8 cellular contexts compared by ENCODE assay signal in genomic region chr1:153805042-153805745, GRCh38. TPM values are rescaled to one million over a fixed set of nuclear protein-coding genes. Genes with fewer than 3 reads are reported as not detected.
A peak's percentile ranks its signal among the peaks of the same experiment; 100 is the strongest.
DNase-seq lines count a peak whose midpoint lies in the region; ATAC-seq and TF ChIP-seq lines count a peak whose summit lies in the region.

No MANE protein-coding gene starts in this region.

- H3K36me3 ChIP-seq in skeletal muscle satellite cell (ENCODE audit: insufficient read depth, low read length), result peaks cover 29% of the 10 kb centered on the region

- H3K9me3 ChIP-seq in skeletal muscle satellite cell (replicated peaks; ENCODE audit: low read length), result no peaks in the 10 kb centered on the region

- peak overlapping the region; percentile 40 for H3K4me2 ChIP-seq in skeletal muscle satellite cell (ENCODE audit: low read length)

- H3K27me3 ChIP-seq in skeletal muscle satellite cell (ENCODE audit: control insufficient read depth, insufficient read depth, low read length), result no peaks in the 10 kb centered on the region

- H3K4me3 ChIP-seq in fibroblast of mammary gland (ENCODE audit: control insufficient read depth, low read depth, low read length) (no peak overlapping the region), skeletal muscle satellite cell (ENCODE audit: low read length) (peak overlapping the region; percentile 8)

- TF ChIP-seq CTCF in fibroblast of mammary gland (conservative IDR thresholded peaks at IDR 0.05; ENCODE audit: control insufficient read depth, insufficient read depth, low read depth, low read length), result no peak

- H3K9ac ChIP-seq in skeletal muscle satellite cell (ENCODE audit: low read depth, low read length), result peak overlapping the region; percentile 52

- DNase-seq in NCI-H2196 treated with DMSO at 0.1 percent for 48 hours (lab: John Stamatoyannopoulos, UW; ENCODE audit: unreplicated experiment), result peak; percentile 15
- peak; percentile 47 for DNase-seq in activated CD8-positive, alpha-beta memory T cell treated with anti-CD3 and anti-CD28 coated beads, Interleukin-2, amount 50 U/mL, for 24 hours (ENCODE audit: extremely low read depth)
- DNase-seq in fibroblast of mammary gland (ENCODE audit: low read depth), result peak; percentile 95
- no peak for DNase-seq in amygdala (lab: John Stamatoyannopoulos, UW)
- DNase-seq in epidermal melanocyte (ENCODE audit: insufficient read length, low spot score), result no peak

- H3K4me1 ChIP-seq in skeletal muscle satellite cell (ENCODE audit: control insufficient read depth, insufficient read depth, low read length), result peaks cover 13% of the 10 kb centered on the region

- ATAC-seq in GM18861 (IDR thresholded peaks at IDR 0.05; ENCODE audit: unreplicated experiment), result peak; percentile 83
- peak; percentile 94 for ATAC-seq in HG02798 (IDR thresholded peaks at IDR 0.05; ENCODE audit: poor library complexity, unreplicated experiment)

RNA-seq across cellular contexts. Expression of gene SLC27A3, which starts 30.0 kb away (rescaled TPM):
- total RNA-seq in skeletal muscle satellite cell (2012; rRNA removed), result 9.8 and 12.2 TPM in 2 replicates

Comparison
In these comparisons a context has a peak if more than half of its experiments do, and no peak if none do; other contexts are left out.
1. DNase-seq: peak in NCI-H2196 treated with DMSO at 0.1 percent for 48 hours (single experiment), activated CD8-positive, alpha-beta memory T cell treated with anti-CD3 and anti-CD28 coated beads, Interleukin-2, amount 50 U/mL, for 24 hours (single experiment) and fibroblast of mammary gland (single experiment); none in amygdala (0 of 56) and epidermal melanocyte (single experiment).